18 cellular contexts compared by ENCODE assay signal in the genomic region with DNA sequence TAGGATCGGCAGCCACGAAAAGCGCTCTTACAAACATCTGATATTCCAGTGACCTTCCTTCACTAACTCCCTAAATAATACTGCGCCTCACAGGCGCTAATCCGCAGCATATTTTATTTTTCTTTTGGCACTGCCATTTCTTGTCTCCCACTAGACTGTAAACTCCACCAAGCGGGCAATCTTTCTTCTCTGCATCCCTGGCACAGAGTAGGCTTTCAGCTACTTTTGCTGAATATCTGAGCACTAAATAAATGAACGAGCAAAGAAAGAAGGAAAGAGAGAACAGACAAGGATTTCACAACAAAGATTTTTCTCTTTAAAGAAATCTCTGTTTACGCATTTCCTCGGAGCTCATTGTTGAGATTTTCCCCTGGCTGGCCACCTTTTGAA. TPM values are rescaled to one million over a fixed set of nuclear protein-coding genes. Genes with fewer than 3 reads are reported as not detected.
A peak's percentile ranks its signal among the peaks of the same experiment; 100 is the strongest.
DNase-seq lines count a peak whose midpoint lies in the region; ATAC-seq and TF ChIP-seq lines count a peak whose summit lies in the region.
"Had no signal": no experiment of that assay in that cellular context is flagged by ENCODE, and none has a peak within 500 bp of the region (broad histone marks: within the 10 kb centered on the region; RNA-seq: fewer than 3 reads in every experiment).

No MANE protein-coding gene starts in this region.

- H3K36me3 ChIP-seq in GM23338 (ENCODE audit: insufficient read depth) (no peaks in the 10 kb centered on the region), MM.1S (replicated peaks; ENCODE audit: insufficient read depth, low read length) (no peaks in the 10 kb centered on the region), hepatocyte (replicated peaks; ENCODE audit: insufficient read depth, low read depth) (no peaks in the 10 kb centered on the region), neural progenitor cell (no peaks in the 10 kb centered on the region)
- H3K36me3 ChIP-seq: BLaER1 treated with 17β-estradiol and CSF1 and Interleukin-3, amounts not matched to agents 10 nM and 100 nM; HAP-1; Peyer's patch had no signal

- H3K9me3 Mint-ChIP-seq in GM23338, result no peaks in the 10 kb centered on the region
- peaks cover 10% of the 10 kb centered on the region for H3K9me3 Mint-ChIP-seq in neural progenitor cell

- peaks cover 90% of the 10 kb centered on the region for H3K27me3 Mint-ChIP-seq in GM23338 (ENCODE audit: insufficient read depth, low read depth, poor library complexity)
- H3K27me3 Mint-ChIP-seq in neural progenitor cell (ENCODE audit: insufficient read depth, low read depth), result peaks cover 74% of the 10 kb centered on the region

- H2AFZ ChIP-seq in GM23338 (no peak overlapping the region), MM.1S (ENCODE audit: low read length) (no peak overlapping the region), hepatocyte (no peak overlapping the region), neural progenitor cell (replicated peaks) (peak overlapping the region; percentile 57)

- no peak for DNase-seq in GM23338 (ENCODE audit: low spot score)
- peak; percentile 3 for DNase-seq in MM.1S
- DNase-seq in hepatocyte (ENCODE audit: low spot score), result no peak
- no peak for DNase-seq in neural progenitor cell (ENCODE audit: low spot score)
- no peak for DNase-seq in SHP77 treated with DMSO at 0.1 percent for 48 hours (lab: John Stamatoyannopoulos, UW)
- DNase-seq in foreskin melanocyte, result no peak
- no peak for DNase-seq in NCI-H128 (lab: John Stamatoyannopoulos, UW; ENCODE audit: unreplicated experiment)
- DNase-seq: CD8-positive, alpha-beta memory T cell; DMS79; NCI-H1092; NCI-H2081 treated with DMSO at 0.1 percent for 48 hours; NCI-H524 treated with DMSO at 0.1 percent for 48 hours; Right ventricle myocardium superior had no signal

- H3K4me1 ChIP-seq in GM23338 (ENCODE audit: insufficient read depth), result peaks cover 88% of the 10 kb centered on the region
- 0 out of 2 replicates have a peak, but pooled peaks cover 5% of the 10 kb centered on the region for H3K4me1 ChIP-seq in MM.1S (ENCODE audit: low read length)
- no peaks in the 10 kb centered on the region for H3K4me1 ChIP-seq in hepatocyte (ENCODE audit: insufficient read depth)
- peaks cover 34% of the 10 kb centered on the region for H3K4me1 ChIP-seq in neural progenitor cell
- H3K4me1 ChIP-seq: HAP-1 had no signal

- H3K4me1 Mint-ChIP-seq in GM23338, result peaks cover 70% of the 10 kb centered on the region
- H3K4me1 Mint-ChIP-seq in neural progenitor cell, result peaks cover 33% of the 10 kb centered on the region

- H3F3A ChIP-seq in GM23338 (replicated peaks; ENCODE audit: low read depth) (peaks cover 53% of the 10 kb centered on the region), MM.1S (ENCODE audit: insufficient read depth, low read length) (no peaks in the 10 kb centered on the region), neural progenitor cell (ENCODE audit: low read depth) (peaks cover 28% of the 10 kb centered on the region)

- H3K27me3 ChIP-seq in GM23338 (ENCODE audit: insufficient read depth) (peaks cover 100% of the 10 kb centered on the region), MM.1S (replicated peaks; ENCODE audit: insufficient read depth, low read length) (peaks cover 68% of the 10 kb centered on the region), hepatocyte (peaks cover 97% of the 10 kb centered on the region), neural progenitor cell (peaks cover 100% of the 10 kb centered on the region)

- H3K4me2 ChIP-seq in GM23338 (peak overlapping the region; percentile 78), MM.1S (ENCODE audit: low read depth, low read length) (no peak overlapping the region), hepatocyte (peak overlapping the region; percentile 41), neural progenitor cell (peak overlapping the region; percentile 69)
- H3K4me2 ChIP-seq: BLaER1 treated with 17β-estradiol and CSF1 and Interleukin-3, amounts not matched to agents 10 nM and 100 nM; KMS-11 had no signal

- H3K9me2 ChIP-seq in GM23338 (ENCODE audit: insufficient read depth), result no peaks in the 10 kb centered on the region
- H3K9me2 ChIP-seq in MM.1S (replicated peaks; ENCODE audit: insufficient read depth, low read length), result no peaks in the 10 kb centered on the region
- H3K9me2 ChIP-seq in hepatocyte (replicated peaks; ENCODE audit: insufficient read depth), result no peaks in the 10 kb centered on the region

- H3K9me3 ChIP-seq in MM.1S (replicated peaks; ENCODE audit: insufficient read depth, low read length), result no peaks in the 10 kb centered on the region
- H3K9me3 ChIP-seq in hepatocyte (ENCODE audit: low read depth), result no peaks in the 10 kb centered on the region
- no peaks in the 10 kb centered on the region for H3K9me3 ChIP-seq in neural progenitor cell (ENCODE audit: low read depth)
- H3K9me3 ChIP-seq: HAP-1, Peyer's patch had no signal

- no peak for TF ChIP-seq CTCF in GM23338 (conservative IDR thresholded peaks at IDR 0.05; ENCODE audit: low read depth in 2 of 2)
- TF ChIP-seq CTCF in MM.1S (IDR thresholded peaks at IDR 0.05; ENCODE audit: low read length), result no peak
- no peak for TF ChIP-seq CTCF in hepatocyte (IDR thresholded peaks at IDR 0.05; ENCODE audit: poor library complexity)
- no peak for TF ChIP-seq CTCF in neural progenitor cell (IDR thresholded peaks at IDR 0.05)

- H3K79me2 ChIP-seq in GM23338 (replicated peaks; ENCODE audit: insufficient read depth) (no peaks in the 10 kb centered on the region), MM.1S (ENCODE audit: low read length) (no peaks in the 10 kb centered on the region), hepatocyte (no peaks in the 10 kb centered on the region), neural progenitor cell (ENCODE audit: low read depth) (no peaks in the 10 kb centered on the region)

- no peaks in the 10 kb centered on the region for H3K36me3 Mint-ChIP-seq in GM23338 (ENCODE audit: low read depth)
- H3K36me3 Mint-ChIP-seq in neural progenitor cell, result no peaks in the 10 kb centered on the region
- H3K36me3 Mint-ChIP-seq: CD8-positive, alpha-beta memory T cell had no signal

- ATAC-seq in GM23338 (no peak), HG03432 (IDR thresholded peaks at IDR 0.05; ENCODE audit: unreplicated experiment) (no peak)

- H4K20me1 ChIP-seq in GM23338 (replicated peaks; ENCODE audit: insufficient read depth) (0 out of 2 replicates have a peak, but pooled peaks cover 7% of the 10 kb centered on the region), MM.1S (ENCODE audit: insufficient read depth, low read length) (no peaks in the 10 kb centered on the region), hepatocyte (ENCODE audit: insufficient read depth, poor library complexity, severe bottlenecking) (no peaks in the 10 kb centered on the region), neural progenitor cell (ENCODE audit: low read depth) (peaks cover 78% of the 10 kb centered on the region)

- H3K27ac Mint-ChIP-seq in GM23338 (peak overlapping the region; percentile 58; the same call in 1 of the 2 replicates), neural progenitor cell (no peak overlapping the region)

- H3K27ac ChIP-seq in GM23338 (ENCODE audit: low read depth) (no peak overlapping the region), MM.1S (ENCODE audit: low read length) (no peak overlapping the region), hepatocyte (no peak overlapping the region), neural progenitor cell (no peak overlapping the region)
- H3K27ac ChIP-seq: BLaER1 treated with 17β-estradiol and CSF1 and Interleukin-3, amounts not matched to agents 10 nM and 100 nM; KMS-11; Peyer's patch had no signal

- 30% methylated on average over 10 of the region's 10 CpGs for WGBS in hepatocyte (ENCODE audit: low lambda C conversion rate, missing lambda C conversion rate)

- no peak overlapping the region for H3K9ac ChIP-seq in MM.1S (ENCODE audit: low read length)
- H3K9ac ChIP-seq in neural progenitor cell, result no peak overlapping the region
- H3K9ac ChIP-seq: BLaER1 treated with 17β-estradiol and CSF1 and Interleukin-3, amounts not matched to agents 10 nM and 100 nM; KMS-11 had no signal

- H3K4me3 ChIP-seq in GM23338, result peak overlapping the region; percentile 53
- no peak overlapping the region for H3K4me3 ChIP-seq in MM.1S (ENCODE audit: low read length)
- no peak overlapping the region for H3K4me3 ChIP-seq in hepatocyte
- H3K4me3 ChIP-seq in neural progenitor cell, result peak overlapping the region; percentile 15
- H3K4me3 ChIP-seq: BLaER1 treated with 17β-estradiol and CSF1 and Interleukin-3, amounts not matched to agents 10 nM and 100 nM; HAP-1; Peyer's patch had no signal

- H3K4me3 Mint-ChIP-seq in GM23338 (peak overlapping the region; percentile 67), neural progenitor cell (no peak overlapping the region)

TF ChIP-seq in GM23338, 12 proteins besides CTCF, POLR2A, EP300 and RAD21 (continues in another document):
- TF ChIP-seq NANOG (IDR thresholded peaks at IDR 0.05; ENCODE audit: borderline replicate concordance) (no peak), EZH2 (IDR thresholded peaks at IDR 0.05; ENCODE audit: low read depth, unreplicated experiment) (peak; percentile 77)
- TF ChIP-seq, protein P1, sequence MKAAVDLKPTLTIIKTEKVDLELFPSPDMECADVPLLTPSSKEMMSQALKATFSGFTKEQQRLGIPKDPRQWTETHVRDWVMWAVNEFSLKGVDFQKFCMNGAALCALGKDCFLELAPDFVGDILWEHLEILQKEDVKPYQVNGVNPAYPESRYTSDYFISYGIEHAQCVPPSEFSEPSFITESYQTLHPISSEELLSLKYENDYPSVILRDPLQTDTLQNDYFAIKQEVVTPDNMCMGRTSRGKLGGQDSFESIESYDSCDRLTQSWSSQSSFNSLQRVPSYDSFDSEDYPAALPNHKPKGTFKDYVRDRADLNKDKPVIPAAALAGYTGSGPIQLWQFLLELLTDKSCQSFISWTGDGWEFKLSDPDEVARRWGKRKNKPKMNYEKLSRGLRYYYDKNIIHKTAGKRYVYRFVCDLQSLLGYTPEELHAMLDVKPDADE (IDR thresholded peaks at IDR 0.05), result no peak

RNA-seq across cellular contexts. Expression of a gene that starts 12.7 kb away (rescaled TPM):
- total RNA-seq in GM23338 (2014; rRNA removed; shearing (Covaris generic)), result 0.14 TPM in 1 of 2 replicates, not detected in the other
- polyA plus RNA-seq in GM23338 (2016; fragmentation: Nextera tagmentation; extraction: Ambion mirVana) (not detected in 2 replicates), hepatocyte (0.33 and 0.41 TPM in 2 replicates)
- total RNA-seq in hepatocyte (0.32 and 0.93 TPM in 2 replicates), neural progenitor cell (ENCODE audit: low replicate concordance) (0.40 TPM in 1 of 2 replicates, not detected in the other)
- total RNA-seq: CD8-positive, alpha-beta memory T cell; Right ventricle myocardium superior had no signal
- polyA plus RNA-seq: CD8-positive, alpha-beta memory T cell had no signal

RNA-seq across cellular contexts. Expression of a gene that starts 47.5 kb away (rescaled TPM):
- 23.9 and 35.9 TPM in 2 replicates for total RNA-seq in GM23338 (2014; rRNA removed; shearing (Covaris generic))
- 13.8 and 15.3 TPM in 2 replicates for polyA plus RNA-seq in GM23338 (2016; fragmentation: Nextera tagmentation; extraction: Ambion mirVana)
- total RNA-seq in hepatocyte, result 19.7 and 26.1 TPM in 2 replicates
- polyA plus RNA-seq in hepatocyte, result 14.5 and 18.1 TPM in 2 replicates
- 49.6 and 67.3 TPM in 2 replicates for total RNA-seq in neural progenitor cell (ENCODE audit: low replicate concordance)

Comparison
In these comparisons a context has a peak if more than half of its experiments do, and no peak if none do; other contexts are left out.
1. H3K4me3 ChIP-seq: peak in GM23338 (single experiment) and neural progenitor cell (single experiment); none in MM.1S (single experiment) and hepatocyte (single experiment).